ENCODE assay signal across 9 cellular contexts in genomic region chr20:53872081-53872541, GRCh38.
A peak's percentile ranks its signal among the peaks of the same experiment; 100 is the strongest.
DNase-seq lines count a peak whose midpoint lies in the region; ATAC-seq and TF ChIP-seq lines count a peak whose summit lies in the region.
"Had no signal": no experiment of that assay in that cellular context is flagged by ENCODE, and none has a peak within 500 bp of the region (broad histone marks: within the 10 kb centered on the region; RNA-seq: fewer than 3 reads in every experiment).

No MANE protein-coding gene starts in this region.

- H3K36me3 ChIP-seq in OCI-LY3 (replicated peaks; ENCODE audit: low read depth, low read length) (no peaks in the 10 kb centered on the region), neuron (ENCODE audit: insufficient read depth, low read length) (no peaks in the 10 kb centered on the region), gastrocnemius medialis (no peaks in the 10 kb centered on the region)

- H3K9me3 ChIP-seq in OCI-LY3 (ENCODE audit: insufficient read depth, low read length), result no peaks in the 10 kb centered on the region
- no peaks in the 10 kb centered on the region for H3K9me3 ChIP-seq in neuron (ENCODE audit: low read length)
- H3K9me3 ChIP-seq in gastrocnemius medialis, result no peaks in the 10 kb centered on the region

- H2AFZ ChIP-seq in OCI-LY3 (ENCODE audit: low read depth, low read length) (peak overlapping the region; percentile 84), neuron (ENCODE audit: low read depth, low read length) (peak overlapping the region; percentile 82)

- H3K27ac ChIP-seq in OCI-LY3 (ENCODE audit: low read length), result no peak overlapping the region
- peak overlapping the region; percentile 11 for H3K27ac ChIP-seq in caudate nucleus (ENCODE audit: low read depth, low read length)
- no peak overlapping the region for H3K27ac ChIP-seq in gastrocnemius medialis

- H3K27me3 ChIP-seq in OCI-LY3 (ENCODE audit: low read depth, low read length), result no peaks in the 10 kb centered on the region
- H3K27me3 ChIP-seq in neuron (ENCODE audit: insufficient read depth, low read length), result no peaks in the 10 kb centered on the region
- H3K27me3 ChIP-seq in gastrocnemius medialis, result no peaks in the 10 kb centered on the region

- intact Hi-C loops in left colon (cut with DNase I, micrococcal nuclease), result loop anchor here in 1 of 2 donors (5.0 kb wide), 1 partner anchor 295 kb away; no protein-coding TSS in a partner anchor
- intact Hi-C loops in gastrocnemius medialis (cut with DNase I; ENCODE audit: low total_unique reads), result no loop called here

- no peaks in the 10 kb centered on the region for H3K79me2 ChIP-seq in OCI-LY3 (ENCODE audit: low read length)

- ATAC-seq in left colon (no peak), gastrocnemius medialis (no peak)

- peak overlapping the region; percentile 32 for H3K4me2 ChIP-seq in OCI-LY3 (ENCODE audit: low read length)

- no peak for TF ChIP-seq POLR2A in gastrocnemius medialis (IDR thresholded peaks at IDR 0.05)

- peak; percentile 27 for DNase-seq in Daoy (ENCODE audit: low read depth)
- DNase-seq in caudate nucleus (lab: John Stamatoyannopoulos, UW), result no peak
- DNase-seq in left colon, result no peak
- no peak for DNase-seq in gastrocnemius medialis
- no peak for DNase-seq in NCI-H128 (lab: John Stamatoyannopoulos, UW; ENCODE audit: unreplicated experiment)
- no peak for DNase-seq in NK-92 (lab: John Stamatoyannopoulos, UW; ENCODE audit: unreplicated experiment)
- DNase-seq: aorta had no signal

- no peaks in the 10 kb centered on the region for H4K20me1 ChIP-seq in OCI-LY3 (ENCODE audit: insufficient read depth, low read length)

- 0 out of 2 replicates have a peak overlapping the region, but pooled peaks have one; percentile 3 for H3K4me3 ChIP-seq in OCI-LY3 (ENCODE audit: low read length)
- H3K4me3 ChIP-seq in neuron (ENCODE audit: low read length), result no peak overlapping the region
- H3K4me3 ChIP-seq in gastrocnemius medialis, result no peak overlapping the region

- H3K9ac ChIP-seq in OCI-LY3 (ENCODE audit: low read length), result peak overlapping the region; percentile 21; the same call in 1 of the 2 replicates

- in situ Hi-C loops in gastrocnemius medialis (cut with MboI; ENCODE audit: low sequenced_read_pairs in 4 of 4), result loop anchor here in 1 of 4 donors (10.0 kb wide), 1 partner anchor 307 kb away; no protein-coding TSS in a partner anchor

- H3K4me1 ChIP-seq in OCI-LY3 (ENCODE audit: low read length) (peaks cover 35% of the 10 kb centered on the region), neuron (ENCODE audit: insufficient read depth, low read length) (peaks cover 21% of the 10 kb centered on the region), gastrocnemius medialis (peaks cover 0 to 13% of the 10 kb centered on the region in 2 donors)

- TF ChIP-seq CTCF in OCI-LY3 (IDR thresholded peaks at IDR 0.05; ENCODE audit: low read depth, low read length) (no peak), gastrocnemius medialis (IDR thresholded peaks at IDR 0.05 in 4 of 5, conservative IDR thresholded peaks at IDR 0.05 in 1 of 5) (no peak)
